ENCODE assay signal across 8 cellular contexts in the genomic region with DNA sequence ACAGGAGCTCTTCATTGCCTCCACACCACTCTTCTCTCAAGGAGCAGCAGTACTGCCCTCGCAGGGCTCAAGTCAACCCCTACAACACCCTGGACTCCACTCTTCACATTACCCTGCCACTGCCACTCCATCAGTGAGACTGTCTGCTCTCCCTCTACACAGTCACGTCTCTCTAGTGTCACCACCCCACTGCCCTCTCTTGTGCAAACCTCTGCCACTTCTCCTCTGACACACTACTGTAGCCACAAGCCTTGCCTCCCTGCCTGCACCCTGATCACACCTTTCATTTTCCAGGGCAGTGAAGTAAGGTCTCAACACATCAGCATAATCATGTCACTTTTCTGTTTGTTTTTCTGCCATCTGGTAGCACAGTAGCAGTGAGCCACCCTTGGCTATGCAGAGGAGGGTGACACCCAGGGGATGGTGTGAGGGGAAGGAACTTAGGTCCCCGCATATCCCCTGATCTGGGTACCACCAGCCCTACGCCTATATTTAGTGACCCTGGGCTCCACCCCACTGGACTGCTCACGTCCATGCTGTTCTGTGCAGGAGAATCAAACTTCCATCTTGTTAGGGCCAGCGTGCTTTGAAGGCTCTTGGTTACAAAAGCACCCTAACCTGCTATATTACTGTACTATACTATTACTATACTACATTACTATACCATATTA. TPM values are rescaled to one million over a fixed set of nuclear protein-coding genes. Genes with fewer than 3 reads are reported as not detected.
A peak's percentile ranks its signal among the peaks of the same experiment; 100 is the strongest.
DNase-seq lines count a peak whose midpoint lies in the region; ATAC-seq and TF ChIP-seq lines count a peak whose summit lies in the region.

No MANE protein-coding gene starts in this region.

- POLR2A ChIA-PET in AG04450 (lab: Yijun Ruan, JAX) (interaction anchor here (0.6 to 3.2 kb wide), 2 partner anchors 23 to 28 kb away, joined by 3 to 93 read pairs; partner anchors contain the start of gene GLRX3), HEK293T (lab: Yijun Ruan, JAX) (interaction anchor here (1.0 to 4.0 kb wide), 18 partner anchors 10 to 1840 kb away, joined by 3 to 104 read pairs (median 8); partner anchors contain the start of genes GLRX3 and PPP2R2D)

- peak overlapping the region; percentile 97 for H3K4me3 ChIP-seq in AG04450 (ENCODE audit: low read depth, low read length)
- H3K4me3 ChIP-seq in ascending aorta: peak overlapping the region; percentile 64 to 85
- peak overlapping the region; percentile 99 to 100 for H3K4me3 ChIP-seq in mucosa of rectum (ENCODE audit: low read length in 2 of 2)

- DNase-seq in AG04450 (ENCODE audit: low read depth, low spot score) (no peak), HFFc6 (no peak), ascending aorta (ENCODE audit: low spot score in 2 of 2) (no peak), substantia nigra (lab: John Stamatoyannopoulos, UW) (no peak), HEK293T (ENCODE audit: extremely low spot score) (no peak), T1000 (lab: John Stamatoyannopoulos, UW) (no peak)

- H3K9me3 Mint-ChIP-seq in HFFc6: no peaks in the 10 kb centered on the region

- H3K27me3 Mint-ChIP-seq in HFFc6 (ENCODE audit: insufficient read depth): peaks cover 2% of the 10 kb centered on the region; the same call in 1 of the 2 replicates

- no peaks in the 10 kb centered on the region for H3K27me3 ChIP-seq in AG04450 (ENCODE audit: control insufficient read depth, insufficient read depth, low read length)
- H3K27me3 ChIP-seq in ascending aorta: no peaks in the 10 kb centered on the region
- H3K27me3 ChIP-seq in mucosa of rectum (ENCODE audit: control insufficient read depth in 2 of 2, insufficient read depth in 2 of 2, low read length in 2 of 2): no peaks in the 10 kb centered on the region

- H3K4me1 Mint-ChIP-seq in HFFc6 (ENCODE audit: low read depth): peaks cover 29% of the 10 kb centered on the region

- CTCF ChIA-PET in AG04450 (lab: Charles Lee) (interaction anchor here (0.6 to 3.2 kb wide), 32 partner anchors 8 to 1994 kb away, joined by 3 to 59 read pairs (median 5); partner anchors contain the start of gene GLRX3), HEK293T (lab: Yijun Ruan, JAX) (interaction anchor here (0.6 to 1.6 kb wide), 11 partner anchors 18 to 1077 kb away, joined by 3 to 6 read pairs (median 4); partner anchors contain the start of gene GLRX3)

- peak overlapping the region; percentile 94 for H3K4me3 Mint-ChIP-seq in HFFc6

- H3K4me1 ChIP-seq in ascending aorta (peaks cover 6 to 16% of the 10 kb centered on the region in 2 donors), mucosa of rectum (ENCODE audit: control insufficient read depth in 2 of 2, insufficient read depth in 2 of 2, low read length in 2 of 2) (peaks cover 12 to 14% of the 10 kb centered on the region in 2 donors)

- intact Hi-C loops in ascending aorta (cut with DNase I): no loop called here

- H3K27ac ChIP-seq in AG04450 (ENCODE audit: low read depth, low read length) (no peak overlapping the region), ascending aorta (peak overlapping the region in 1 of 2 donors; percentile 92), mucosa of rectum (ENCODE audit: low read depth in 2 of 2, low read length in 2 of 2) (no peak overlapping the region), substantia nigra (ENCODE audit: low read depth, low read length, poor library complexity, severe bottlenecking) (no peak overlapping the region)

- H3K9me3 ChIP-seq in AG04450 (ENCODE audit: control insufficient read depth, insufficient read depth, low read length) (peaks cover 3% of the 10 kb centered on the region; the same call in 1 of the 2 replicates), ascending aorta (no peaks in the 10 kb centered on the region), mucosa of rectum (ENCODE audit: control insufficient read depth in 2 of 2, low read length in 2 of 2) (no peaks in the 10 kb centered on the region)

- peaks cover 11% of the 10 kb centered on the region for H3K36me3 Mint-ChIP-seq in HFFc6 (ENCODE audit: low read depth)

- ATAC-seq in HG03460 (IDR thresholded peaks at IDR 0.05; ENCODE audit: unreplicated experiment): no peak

- TF ChIP-seq CTCF in AG04450 (IDR thresholded peaks at IDR 0.05; ENCODE audit: low read depth, low read length) (no peak), HFFc6 (IDR thresholded peaks at IDR 0.05) (no peak), ascending aorta (IDR thresholded peaks at IDR 0.05) (no peak)

- H3K27ac Mint-ChIP-seq in HFFc6: peak overlapping the region; percentile 97

- peak overlapping the region; percentile 79 to 96 for H3K9ac ChIP-seq in mucosa of rectum (ENCODE audit: low read depth in 1 of 2, low read length in 2 of 2)

- peaks cover under 1 to 3% of the 10 kb centered on the region in 2 donors for H3K36me3 ChIP-seq in ascending aorta
- no peaks in the 10 kb centered on the region for H3K36me3 ChIP-seq in mucosa of rectum (ENCODE audit: control insufficient read depth in 2 of 2, insufficient read depth in 2 of 2, low read length in 2 of 2)

TF ChIP-seq in HEK293T, 16 proteins besides CTCF, POLR2A, EP300 and RAD21:
- TF ChIP-seq FOXA1 (IDR thresholded peaks at IDR 0.05) (no peak), PKNOX1 (IDR thresholded peaks at IDR 0.05) (no peak), ARNT (IDR thresholded peaks at IDR 0.05) (no peak)

RNA-seq across cellular contexts. Expression of gene C10orf143, which starts 1.6 kb away (rescaled TPM):
- 1.7 and 1.9 TPM in 2 replicates for polyA plus RNA-seq in AG04450 (2011; rRNA removed)
- 0.18 and 1.00 TPM in 2 replicates for polyA minus RNA-seq in AG04450 (2011; rRNA and poly(A)+ RNA removed)
- 1 to 10 TPM; 1.9 to 2.6 (median 2.4) TPM for total RNA-seq in HFFc6 (2021; fragmentation: NEBNext Ultra II Directional; extraction: Animal tissue kit (Norgen Biotek cat#: 25700))
- 0.11 TPM for total RNA-seq in ascending aorta

RNA-seq across cellular contexts. Expression of gene GLRX3, which starts 27.1 kb away (rescaled TPM):
- 91.0 and 126 TPM in 2 replicates for polyA plus RNA-seq in AG04450 (2011; rRNA removed)
- polyA minus RNA-seq in AG04450 (2011; rRNA and poly(A)+ RNA removed): 12.6 and 24.4 TPM in 2 replicates
- 100 to 1,000 TPM in 5 of 6 experiments, 10 to 100 TPM in 1; 96.2 to 123 (median 112) TPM for total RNA-seq in HFFc6 (2021; fragmentation: NEBNext Ultra II Directional; extraction: Animal tissue kit (Norgen Biotek cat#: 25700))
- total RNA-seq in ascending aorta: 30.7 TPM
